In genomic region chr5:177591690-177592009, GRCh38 we compare ENCODE assay signal across 9 cellular contexts. TPM values are rescaled to one million over a fixed set of nuclear protein-coding genes. Genes with fewer than 3 reads are reported as not detected.
DNase-seq lines count a peak whose midpoint lies in the region; FAIRE-seq and TF ChIP-seq lines count a peak whose summit lies in the region.
"Had no signal": no experiment of that assay in that cellular context is flagged by ENCODE, and none has a peak within 500 bp of the region (broad histone marks: within the 10 kb centered on the region; RNA-seq: fewer than 3 reads in every experiment).

No MANE protein-coding gene starts in this region.

- TF ChIP-seq CTCF in Calu3 (IDR thresholded peaks at IDR 0.05; ENCODE audit: unreplicated experiment): no peak
- no peak for TF ChIP-seq CTCF in endothelial cell (IDR thresholded peaks at IDR 0.05; ENCODE audit: unreplicated experiment)
- TF ChIP-seq CTCF in osteocyte (IDR thresholded peaks at IDR 0.05): no peak
- no peak for TF ChIP-seq CTCF in D721Med (IDR thresholded peaks at IDR 0.05; ENCODE audit: insufficient read depth, missing control alignments)

- no peak overlapping the region for H3K9ac ChIP-seq in NT2/D1 (ENCODE audit: insufficient read length, low read depth)

- CTCF ChIA-PET in Calu3 (lab: Charles Lee): interaction anchor here (0.6 to 1.7 kb wide), 5 partner anchors 9 to 911 kb away, joined by 3 to 8 read pairs (median 4); no protein-coding TSS in a partner anchor

- no peaks in the 10 kb centered on the region for H3K4me1 ChIP-seq in NT2/D1 (ENCODE audit: insufficient read depth, insufficient read length)

- no peak for FAIRE-seq in D721Med (lab: Jason Lieb, UNC)
- FAIRE-seq: endometrium had no signal

- H3K36me3 Mint-ChIP-seq in Calu3 (ENCODE audit: insufficient read depth, unreplicated experiment) (peaks cover 52% of the 10 kb centered on the region), endothelial cell (ENCODE audit: low read depth, unreplicated experiment) (peaks cover 25% of the 10 kb centered on the region), osteocyte (ENCODE audit: unreplicated experiment) (peaks cover 26% of the 10 kb centered on the region)

- intact Hi-C loops in Calu3 (cut with micrococcal nuclease; ENCODE audit: unreplicated experiment): loop anchor here (5.0 kb wide), 1 partner anchor 34 kb away; no protein-coding TSS in a partner anchor

- H3K4me1 Mint-ChIP-seq in Calu3 (ENCODE audit: low read depth, unreplicated experiment) (peaks cover 22% of the 10 kb centered on the region), endothelial cell (ENCODE audit: unreplicated experiment) (peaks cover 10% of the 10 kb centered on the region), osteocyte (ENCODE audit: unreplicated experiment) (peaks cover 17% of the 10 kb centered on the region)

- BruUV-seq in Calu3 (replicated peaks; lab: Mats Ljungman, UMichigan): no TSS peak

- H3K27me3 Mint-ChIP-seq in Calu3 (ENCODE audit: unreplicated experiment) (peaks cover 45% of the 10 kb centered on the region), endothelial cell (ENCODE audit: unreplicated experiment) (peaks cover 2% of the 10 kb centered on the region), osteocyte (ENCODE audit: unreplicated experiment) (peaks cover 33% of the 10 kb centered on the region)

- H3K4me3 Mint-ChIP-seq in Calu3 (ENCODE audit: low read depth, unreplicated experiment): peak overlapping the region; percentile 86
- H3K4me3 Mint-ChIP-seq in endothelial cell (ENCODE audit: unreplicated experiment): peak overlapping the region; percentile 100
- H3K4me3 Mint-ChIP-seq in osteocyte (ENCODE audit: unreplicated experiment): peak overlapping the region; percentile 100

- H3K36me3 ChIP-seq in NT2/D1 (ENCODE audit: insufficient read depth, insufficient read length, low read length): peaks cover 37% of the 10 kb centered on the region

- H3K9me3 Mint-ChIP-seq in Calu3 (ENCODE audit: low read depth, unreplicated experiment) (no peaks in the 10 kb centered on the region), endothelial cell (ENCODE audit: unreplicated experiment) (no peaks in the 10 kb centered on the region), osteocyte (ENCODE audit: unreplicated experiment) (no peaks in the 10 kb centered on the region)

- no peaks in the 10 kb centered on the region for H3K9me3 ChIP-seq in NT2/D1 (ENCODE audit: insufficient read depth, low read length)

- H3K4me3 ChIP-seq in NT2/D1 (ENCODE audit: insufficient read length, low read depth): peak overlapping the region; percentile 98

- H3K27ac Mint-ChIP-seq in Calu3 (ENCODE audit: unreplicated experiment) (peak overlapping the region; percentile 79), endothelial cell (ENCODE audit: unreplicated experiment) (peak overlapping the region; percentile 77), osteocyte (ENCODE audit: unreplicated experiment) (no peak overlapping the region)

- DNase-seq in Calu3: no peak
- DNase-seq in NT2/D1 (ENCODE audit: low read depth, low spot score): no peak
- DNase-seq in endothelial cell (ENCODE audit: low spot score): no peak
- DNase-seq in osteocyte (ENCODE audit: extremely low spot score, unreplicated experiment): no peak
- DNase-seq in dermis blood vessel endothelial cell: no peak
- no peak for DNase-seq in DMS 273 (lab: John Stamatoyannopoulos, UW; ENCODE audit: unreplicated experiment)
- DNase-seq in stimulated activated CD4-positive, alpha-beta T cell treated with anti-CD3 and anti-CD28 coated beads, Interleukin-2, amount 100 ng/mL, for 24 hours: no peak
- DNase-seq in D721Med (ENCODE audit: insufficient read length, low spot score): no peak

- peaks cover 25% of the 10 kb centered on the region for H3K27me3 ChIP-seq in NT2/D1 (ENCODE audit: insufficient read depth, insufficient read length)

RNA-seq across cellular contexts. Expression of gene TMED9, which starts 0.4 kb away (rescaled TPM):
- total RNA-seq in Calu3 (2022) (275 and 294 TPM in 2 replicates), endothelial cell (ENCODE audit: unreplicated experiment) (271 TPM), osteocyte (216 and 248 TPM in 2 replicates), dermis blood vessel endothelial cell (174 and 176 TPM in 2 replicates)

RNA-seq across cellular contexts. Expression of gene B4GALT7, which starts 8.3 kb away (rescaled TPM):
- 48.8 and 55.7 TPM in 2 replicates for total RNA-seq in Calu3 (2022)
- total RNA-seq in endothelial cell (ENCODE audit: unreplicated experiment): 34.6 TPM
- 34.9 and 36.0 TPM in 2 replicates for total RNA-seq in osteocyte
- total RNA-seq in dermis blood vessel endothelial cell: 31.0 and 35.6 TPM in 2 replicates

RNA-seq across cellular contexts. Expression of gene FAM193B, which starts 37.3 kb away (rescaled TPM):
- total RNA-seq in Calu3 (2022) (92.0 and 97.0 TPM in 2 replicates), endothelial cell (ENCODE audit: unreplicated experiment) (97.6 TPM), osteocyte (82.0 and 97.2 TPM in 2 replicates), dermis blood vessel endothelial cell (14.6 and 31.0 TPM in 2 replicates)
